ENCODE assay signal across 34 cellular contexts in the genomic region with DNA sequence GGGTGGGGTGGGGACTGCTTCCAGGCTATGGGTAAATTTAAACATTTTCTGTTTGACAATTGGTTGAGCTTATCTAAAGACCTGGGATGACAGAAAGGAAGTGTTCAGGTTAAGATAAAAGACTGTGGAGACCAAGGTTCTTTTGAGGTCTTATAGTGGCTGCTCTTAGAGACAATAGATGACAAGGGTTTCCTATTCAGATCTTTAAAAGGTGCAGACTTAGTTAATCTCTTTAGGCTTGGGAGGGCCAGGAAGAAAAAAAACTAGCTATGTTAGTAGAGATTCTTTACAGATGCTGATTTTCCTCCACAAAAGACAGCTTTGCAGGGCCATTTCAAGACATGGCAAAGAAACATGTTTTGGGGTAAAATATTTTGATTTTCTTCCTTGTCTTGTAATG.
"Had no signal": no experiment of that assay in that cellular context is flagged by ENCODE, and none has a peak within 500 bp of the region (broad histone marks: within the 10 kb centered on the region; RNA-seq: fewer than 3 reads in every experiment).

No MANE protein-coding gene starts in this region.

- H3K4me3 ChIP-seq: PC-9 had no signal

- ATAC-seq: Right ventricle myocardium inferior, SK-N-SH treated with all-trans-retinoic acid at 6 μM for 48 hours, T-cell, T-helper 17 cell had no signal

- H3K36me3 ChIP-seq: brain microvascular endothelial cell had no signal

- H3K27me3 ChIP-seq: brain microvascular endothelial cell had no signal

- DNase-seq: activated B cell treated with CpG ODN at 0.5 μM for 24 hours; activated CD4-positive, alpha-beta memory T cell treated with anti-CD3 and anti-CD28 coated beads for 36 hours; activated CD4-positive, alpha-beta T cell treated with anti-CD3 and anti-CD28 coated beads for 4 hours; activated CD4-positive, alpha-beta T cell treated with anti-CD3 and anti-CD28 coated beads, Interleukin-2, amount 50 U/mL, for 1 hour; activated CD4-positive, CD25-positive, alpha-beta regulatory T cell treated with anti-CD3 and anti-CD28 coated beads, Interleukin-2, amount 50 U/mL, for 72 hours; activated CD8-positive, alpha-beta memory T cell treated with anti-CD3 and anti-CD28 coated beads, Interleukin-2, amount 50 U/mL, for 4 hours; activated effector memory CD4-positive, alpha-beta T cell treated with anti-CD3 and anti-CD28 coated beads, Interleukin-2, amount 50 U/mL, for 16 hours; activated naive CD4-positive, alpha-beta T cell; activated naive CD4-positive, alpha-beta T cell treated with anti-CD3 and anti-CD28 coated beads, Interleukin-2, amount 50 U/mL, for 16 hours; activated naive CD8-positive, alpha-beta T cell treated with anti-CD3 and anti-CD28 coated beads for 36 hours; activated T-cell treated with anti-CD3 and anti-CD28 coated beads for 4 hours; activated T-cell treated with anti-CD3 and anti-CD28 coated beads, Interleukin-2, amount 50 U/mL, for 48 hours; amniotic stem cell; aorta; brain microvascular endothelial cell; central memory CD4-positive, alpha-beta T cell; Karpas-422; NCI-H1105; NCI-H1417 treated with DMSO at 0.1 percent for 48 hours; NCI-H187 treated with DMSO at 0.1 percent for 48 hours; NCI-H2081; NCI-H2171 treated with DMSO at 0.1 percent for 48 hours; NCI-H2227 treated with DMSO at 0.1 percent for 48 hours; NCI-H446; NCI-H510A treated with DMSO at 0.1 percent for 48 hours; NCI-H526 treated with DMSO at 0.1 percent for 48 hours; NCI-H774; PC-9; SIG-M5; T-cell; T-helper 17 cell had no signal

- H3K27ac ChIP-seq: brain microvascular endothelial cell, PC-9, RWPE1 had no signal

- H3K4me2 ChIP-seq: PC-9 had no signal
